1 cellular context compared by ENCODE assay signal in the genomic region with DNA sequence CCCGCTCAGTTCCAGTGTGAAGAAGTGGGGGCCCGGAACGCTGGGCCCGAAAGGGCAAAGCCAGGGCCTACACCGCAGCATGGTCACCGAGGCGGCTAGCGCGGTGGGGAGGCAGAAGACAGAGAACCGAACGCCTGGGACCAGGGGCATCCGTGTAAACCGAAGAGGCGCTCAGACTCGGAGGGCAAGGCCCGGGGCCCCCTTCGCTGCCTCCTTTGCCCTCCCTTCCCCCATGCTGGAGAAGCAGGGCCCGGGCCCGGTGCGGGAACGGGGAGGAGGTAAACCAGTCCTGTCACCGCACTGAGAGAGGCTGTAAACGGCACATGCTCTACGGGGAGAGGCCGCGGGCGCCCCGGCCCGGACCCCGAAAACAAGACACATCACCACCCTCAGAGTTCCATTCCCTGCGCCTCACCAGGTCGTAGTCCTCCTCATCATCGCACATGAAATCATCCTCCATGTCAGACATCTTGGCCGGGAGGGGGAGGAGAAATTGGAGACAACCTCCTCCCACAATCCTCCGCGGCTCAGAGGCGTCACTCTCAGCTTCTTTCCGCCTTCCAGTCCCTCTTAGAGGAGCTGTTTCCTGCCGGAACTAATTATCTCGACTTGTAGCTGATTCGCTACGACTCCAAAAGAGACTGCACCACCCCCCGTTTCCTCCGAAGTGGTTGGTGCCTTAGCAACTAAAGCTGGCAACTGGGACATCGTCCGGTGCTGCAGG.
TF ChIP-seq lines count a peak whose summit lies in the region.

A gene (minus strand): TSS at position 490 of the 724 bp plus-strand sequence. CDS start 21 bp downstream, at position 469.

TF ChIP-seq in HepG2, 621 proteins besides CTCF, POLR2A, EP300 and RAD21 (continued from another document and continues in another):
- TF ChIP-seq, protein P1, sequence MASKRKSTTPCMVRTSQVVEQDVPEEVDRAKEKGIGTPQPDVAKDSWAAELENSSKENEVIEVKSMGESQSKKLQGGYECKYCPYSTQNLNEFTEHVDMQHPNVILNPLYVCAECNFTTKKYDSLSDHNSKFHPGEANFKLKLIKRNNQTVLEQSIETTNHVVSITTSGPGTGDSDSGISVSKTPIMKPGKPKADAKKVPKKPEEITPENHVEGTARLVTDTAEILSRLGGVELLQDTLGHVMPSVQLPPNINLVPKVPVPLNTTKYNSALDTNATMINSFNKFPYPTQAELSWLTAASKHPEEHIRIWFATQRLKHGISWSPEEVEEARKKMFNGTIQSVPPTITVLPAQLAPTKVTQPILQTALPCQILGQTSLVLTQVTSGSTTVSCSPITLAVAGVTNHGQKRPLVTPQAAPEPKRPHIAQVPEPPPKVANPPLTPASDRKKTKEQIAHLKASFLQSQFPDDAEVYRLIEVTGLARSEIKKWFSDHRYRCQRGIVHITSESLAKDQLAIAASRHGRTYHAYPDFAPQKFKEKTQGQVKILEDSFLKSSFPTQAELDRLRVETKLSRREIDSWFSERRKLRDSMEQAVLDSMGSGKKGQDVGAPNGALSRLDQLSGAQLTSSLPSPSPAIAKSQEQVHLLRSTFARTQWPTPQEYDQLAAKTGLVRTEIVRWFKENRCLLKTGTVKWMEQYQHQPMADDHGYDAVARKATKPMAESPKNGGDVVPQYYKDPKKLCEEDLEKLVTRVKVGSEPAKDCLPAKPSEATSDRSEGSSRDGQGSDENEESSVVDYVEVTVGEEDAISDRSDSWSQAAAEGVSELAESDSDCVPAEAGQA (IDR thresholded peaks at IDR 0.05; ENCODE audit: low read depth): peak; percentile 67; the same call in 1 of the 2 replicates
- TF ChIP-seq, protein P1 (CRISPR knock-in tag; IDR thresholded peaks at IDR 0.05; ENCODE audit: borderline replicate concordance): no peak
- peak; percentile 73; the same call in 1 of the 2 replicates for TF ChIP-seq ZNF335 (CRISPR knock-in tag; IDR thresholded peaks at IDR 0.05)
- TF ChIP-seq, protein P2, sequence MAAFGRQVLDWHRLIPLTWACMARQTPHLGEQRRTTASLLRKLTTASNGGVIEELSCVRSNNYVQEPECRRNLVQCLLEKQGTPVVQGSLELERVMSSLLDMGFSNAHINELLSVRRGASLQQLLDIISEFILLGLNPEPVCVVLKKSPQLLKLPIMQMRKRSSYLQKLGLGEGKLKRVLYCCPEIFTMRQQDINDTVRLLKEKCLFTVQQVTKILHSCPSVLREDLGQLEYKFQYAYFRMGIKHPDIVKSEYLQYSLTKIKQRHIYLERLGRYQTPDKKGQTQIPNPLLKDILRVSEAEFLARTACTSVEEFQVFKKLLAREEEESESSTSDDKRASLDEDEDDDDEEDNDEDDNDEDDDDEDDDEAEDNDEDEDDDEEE (CRISPR knock-in tag; IDR thresholded peaks at IDR 0.05): no peak
- TF ChIP-seq ARID2 (CRISPR knock-in tag; IDR thresholded peaks at IDR 0.05; ENCODE audit: borderline replicate concordance): no peak
- TF ChIP-seq ARNT2 (CRISPR knock-in tag; IDR thresholded peaks at IDR 0.05; ENCODE audit: low read depth): peak; percentile 57; the same call in 1 of the 2 replicates
- 0 out of 2 replicates have a peak, but pooled peaks have one; percentile 83 for TF ChIP-seq ZNF367 (CRISPR knock-in tag; IDR thresholded peaks at IDR 0.05; ENCODE audit: borderline replicate concordance)
- peak; percentile 43; the same call in 1 of the 2 replicates for TF ChIP-seq ZBTB7B (CRISPR knock-in tag; IDR thresholded peaks at IDR 0.05)
- TF ChIP-seq MYNN (CRISPR knock-in tag; IDR thresholded peaks at IDR 0.05; ENCODE audit: low read depth): no peak
- TF ChIP-seq MIXL1 (CRISPR knock-in tag; IDR thresholded peaks at IDR 0.05): peak; percentile 98
- no peak for TF ChIP-seq GTF3A (CRISPR knock-in tag; conservative IDR thresholded peaks at IDR 0.05)
- no peak for TF ChIP-seq RARA (CRISPR knock-in tag; IDR thresholded peaks at IDR 0.05)
- no peak for TF ChIP-seq PAWR (CRISPR knock-in tag; IDR thresholded peaks at IDR 0.05; ENCODE audit: borderline replicate concordance)
- no peak for TF ChIP-seq ZNF850 (CRISPR knock-in tag; conservative IDR thresholded peaks at IDR 0.05)
- TF ChIP-seq ZNF792 (CRISPR knock-in tag; IDR thresholded peaks at IDR 0.05): peak; percentile 77; the same call in 1 of the 2 replicates
- peak; percentile 69; the same call in 1 of the 2 replicates for TF ChIP-seq ZNF317 (CRISPR knock-in tag; IDR thresholded peaks at IDR 0.05)
- TF ChIP-seq ZNF660 (CRISPR knock-in tag; IDR thresholded peaks at IDR 0.05; ENCODE audit: borderline replicate concordance, low read depth): no peak
- peak; percentile 85 for TF ChIP-seq RFX1 (IDR thresholded peaks at IDR 0.05)
- peak; percentile 89; the same call in 1 of the 2 replicates for TF ChIP-seq MIER3 (CRISPR knock-in tag; IDR thresholded peaks at IDR 0.05; ENCODE audit: borderline replicate concordance)
- peak; percentile 52 for TF ChIP-seq NCOA2 (CRISPR knock-in tag; IDR thresholded peaks at IDR 0.05)
- TF ChIP-seq RXRB (CRISPR knock-in tag; IDR thresholded peaks at IDR 0.05; ENCODE audit: borderline replicate concordance): peak; percentile 66; the same call in 1 of the 2 replicates
- peak; percentile 81; the same call in 1 of the 2 replicates for TF ChIP-seq KLF9 (CRISPR knock-in tag; IDR thresholded peaks at IDR 0.05; ENCODE audit: low read depth)
- TF ChIP-seq ZNF230 (CRISPR knock-in tag; IDR thresholded peaks at IDR 0.05): no peak
- peak; percentile 96 for TF ChIP-seq THAP11 (CRISPR knock-in tag; IDR thresholded peaks at IDR 0.05)
- TF ChIP-seq CBFB (CRISPR knock-in tag; IDR thresholded peaks at IDR 0.05): peak; percentile 81
- peak; percentile 78; the same call in 1 of the 2 replicates for TF ChIP-seq SIN3A (IDR thresholded peaks at IDR 0.05; ENCODE audit: borderline replicate concordance, low read depth, low read length)
- no peak for TF ChIP-seq ZNF678 (CRISPR knock-in tag; IDR thresholded peaks at IDR 0.05)
- TF ChIP-seq CHCHD3 (CRISPR knock-in tag; IDR thresholded peaks at IDR 0.05): no peak
- peak; percentile 29 for TF ChIP-seq ZFP36 (IDR thresholded peaks at IDR 0.05; ENCODE audit: borderline replicate concordance, low read depth, low read length, partially characterized antibody)
- no peak for TF ChIP-seq ZBTB3 (CRISPR knock-in tag; IDR thresholded peaks at IDR 0.05; ENCODE audit: borderline replicate concordance, low read depth)
- TF ChIP-seq RFXANK (CRISPR knock-in tag; IDR thresholded peaks at IDR 0.05): no peak
- TF ChIP-seq, protein P3, sequence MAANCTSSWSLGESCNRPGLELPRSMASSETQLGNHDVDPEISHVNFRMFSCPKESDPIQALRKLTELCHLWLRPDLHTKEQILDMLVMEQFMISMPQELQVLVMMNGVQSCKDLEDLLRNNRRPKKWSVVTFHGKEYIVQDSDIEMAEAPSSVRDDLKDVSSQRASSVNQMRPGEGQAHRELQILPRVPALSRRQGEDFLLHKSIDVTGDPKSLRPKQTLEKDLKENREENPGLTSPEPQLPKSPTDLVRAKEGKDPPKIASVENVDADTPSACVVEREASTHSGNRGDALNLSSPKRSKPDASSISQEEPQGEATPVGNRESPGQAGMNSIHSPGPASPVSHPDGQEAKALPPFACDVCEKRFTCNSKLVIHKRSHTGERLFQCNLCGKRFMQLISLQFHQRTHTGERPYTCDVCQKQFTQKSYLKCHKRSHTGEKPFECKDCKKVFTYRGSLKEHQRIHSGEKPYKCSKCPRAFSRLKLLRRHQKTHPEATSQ (CRISPR knock-in tag; IDR thresholded peaks at IDR 0.05; ENCODE audit: borderline replicate concordance): peak; percentile 92; the same call in 1 of the 2 replicates
- TF ChIP-seq CEBPG (CRISPR knock-in tag; IDR thresholded peaks at IDR 0.05): peak; percentile 42; the same call in 1 of the 2 replicates
- peak; percentile 71 for TF ChIP-seq BORCS8-MEF2B (CRISPR knock-in tag; IDR thresholded peaks at IDR 0.05)
- TF ChIP-seq ZNF724P (CRISPR knock-in tag; IDR thresholded peaks at IDR 0.05; ENCODE audit: borderline replicate concordance): no peak
- TF ChIP-seq, protein P4, sequence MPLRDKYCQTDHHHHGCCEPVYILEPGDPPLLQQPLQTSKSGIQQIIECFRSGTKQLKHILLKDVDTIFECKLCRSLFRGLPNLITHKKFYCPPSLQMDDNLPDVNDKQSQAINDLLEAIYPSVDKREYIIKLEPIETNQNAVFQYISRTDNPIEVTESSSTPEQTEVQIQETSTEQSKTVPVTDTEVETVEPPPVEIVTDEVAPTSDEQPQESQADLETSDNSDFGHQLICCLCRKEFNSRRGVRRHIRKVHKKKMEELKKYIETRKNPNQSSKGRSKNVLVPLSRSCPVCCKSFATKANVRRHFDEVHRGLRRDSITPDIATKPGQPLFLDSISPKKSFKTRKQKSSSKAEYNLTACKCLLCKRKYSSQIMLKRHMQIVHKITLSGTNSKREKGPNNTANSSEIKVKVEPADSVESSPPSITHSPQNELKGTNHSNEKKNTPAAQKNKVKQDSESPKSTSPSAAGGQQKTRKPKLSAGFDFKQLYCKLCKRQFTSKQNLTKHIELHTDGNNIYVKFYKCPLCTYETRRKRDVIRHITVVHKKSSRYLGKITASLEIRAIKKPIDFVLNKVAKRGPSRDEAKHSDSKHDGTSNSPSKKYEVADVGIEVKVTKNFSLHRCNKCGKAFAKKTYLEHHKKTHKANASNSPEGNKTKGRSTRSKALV (CRISPR knock-in tag; IDR thresholded peaks at IDR 0.05): no peak
- peak; percentile 96 for TF ChIP-seq TARDBP (CRISPR knock-in tag; IDR thresholded peaks at IDR 0.05)
- TF ChIP-seq GABPB1 (CRISPR knock-in tag; IDR thresholded peaks at IDR 0.05): peak; percentile 97
- TF ChIP-seq ZNF746 (CRISPR knock-in tag; IDR thresholded peaks at IDR 0.05): peak; percentile 14; the same call in 1 of the 2 replicates
- TF ChIP-seq ELF1 (CRISPR knock-in tag; IDR thresholded peaks at IDR 0.05): peak; percentile 90
- peak; percentile 100 for TF ChIP-seq KMT2A (CRISPR knock-in tag; IDR thresholded peaks at IDR 0.05)
- TF ChIP-seq ZFP90 (CRISPR knock-in tag; IDR thresholded peaks at IDR 0.05; ENCODE audit: borderline replicate concordance): no peak
- TF ChIP-seq ZNF768 (CRISPR knock-in tag; IDR thresholded peaks at IDR 0.05): peak; percentile 27; the same call in 1 of the 2 replicates
- TF ChIP-seq ZNF615 (CRISPR knock-in tag; IDR thresholded peaks at IDR 0.05; ENCODE audit: borderline replicate concordance): peak; percentile 10; the same call in 1 of the 2 replicates
- peak; percentile 59; the same call in 1 of the 2 replicates for TF ChIP-seq MIER2 (CRISPR knock-in tag; IDR thresholded peaks at IDR 0.05)
- TF ChIP-seq ERF (CRISPR knock-in tag; IDR thresholded peaks at IDR 0.05): peak; percentile 88
- TF ChIP-seq, protein P5, sequence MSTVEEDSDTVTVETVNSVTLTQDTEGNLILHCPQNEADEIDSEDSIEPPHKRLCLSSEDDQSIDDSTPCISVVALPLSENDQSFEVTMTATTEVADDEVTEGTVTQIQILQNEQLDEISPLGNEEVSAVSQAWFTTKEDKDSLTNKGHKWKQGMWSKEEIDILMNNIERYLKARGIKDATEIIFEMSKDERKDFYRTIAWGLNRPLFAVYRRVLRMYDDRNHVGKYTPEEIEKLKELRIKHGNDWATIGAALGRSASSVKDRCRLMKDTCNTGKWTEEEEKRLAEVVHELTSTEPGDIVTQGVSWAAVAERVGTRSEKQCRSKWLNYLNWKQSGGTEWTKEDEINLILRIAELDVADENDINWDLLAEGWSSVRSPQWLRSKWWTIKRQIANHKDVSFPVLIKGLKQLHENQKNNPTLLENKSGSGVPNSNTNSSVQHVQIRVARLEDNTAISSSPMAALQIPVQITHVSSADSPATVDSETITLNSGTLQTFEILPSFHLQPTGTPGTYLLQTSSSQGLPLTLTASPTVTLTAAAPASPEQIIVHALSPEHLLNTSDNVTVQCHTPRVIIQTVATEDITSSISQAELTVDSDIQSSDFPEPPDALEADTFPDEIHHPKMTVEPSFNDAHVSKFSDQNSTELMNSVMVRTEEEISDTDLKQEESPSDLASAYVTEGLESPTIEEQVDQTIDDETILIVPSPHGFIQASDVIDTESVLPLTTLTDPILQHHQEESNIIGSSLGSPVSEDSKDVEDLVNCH (CRISPR knock-in tag; IDR thresholded peaks at IDR 0.05): no peak
- TF ChIP-seq NFIB (CRISPR knock-in tag; IDR thresholded peaks at IDR 0.05; ENCODE audit: borderline replicate concordance): no peak
- TF ChIP-seq, protein P6, sequence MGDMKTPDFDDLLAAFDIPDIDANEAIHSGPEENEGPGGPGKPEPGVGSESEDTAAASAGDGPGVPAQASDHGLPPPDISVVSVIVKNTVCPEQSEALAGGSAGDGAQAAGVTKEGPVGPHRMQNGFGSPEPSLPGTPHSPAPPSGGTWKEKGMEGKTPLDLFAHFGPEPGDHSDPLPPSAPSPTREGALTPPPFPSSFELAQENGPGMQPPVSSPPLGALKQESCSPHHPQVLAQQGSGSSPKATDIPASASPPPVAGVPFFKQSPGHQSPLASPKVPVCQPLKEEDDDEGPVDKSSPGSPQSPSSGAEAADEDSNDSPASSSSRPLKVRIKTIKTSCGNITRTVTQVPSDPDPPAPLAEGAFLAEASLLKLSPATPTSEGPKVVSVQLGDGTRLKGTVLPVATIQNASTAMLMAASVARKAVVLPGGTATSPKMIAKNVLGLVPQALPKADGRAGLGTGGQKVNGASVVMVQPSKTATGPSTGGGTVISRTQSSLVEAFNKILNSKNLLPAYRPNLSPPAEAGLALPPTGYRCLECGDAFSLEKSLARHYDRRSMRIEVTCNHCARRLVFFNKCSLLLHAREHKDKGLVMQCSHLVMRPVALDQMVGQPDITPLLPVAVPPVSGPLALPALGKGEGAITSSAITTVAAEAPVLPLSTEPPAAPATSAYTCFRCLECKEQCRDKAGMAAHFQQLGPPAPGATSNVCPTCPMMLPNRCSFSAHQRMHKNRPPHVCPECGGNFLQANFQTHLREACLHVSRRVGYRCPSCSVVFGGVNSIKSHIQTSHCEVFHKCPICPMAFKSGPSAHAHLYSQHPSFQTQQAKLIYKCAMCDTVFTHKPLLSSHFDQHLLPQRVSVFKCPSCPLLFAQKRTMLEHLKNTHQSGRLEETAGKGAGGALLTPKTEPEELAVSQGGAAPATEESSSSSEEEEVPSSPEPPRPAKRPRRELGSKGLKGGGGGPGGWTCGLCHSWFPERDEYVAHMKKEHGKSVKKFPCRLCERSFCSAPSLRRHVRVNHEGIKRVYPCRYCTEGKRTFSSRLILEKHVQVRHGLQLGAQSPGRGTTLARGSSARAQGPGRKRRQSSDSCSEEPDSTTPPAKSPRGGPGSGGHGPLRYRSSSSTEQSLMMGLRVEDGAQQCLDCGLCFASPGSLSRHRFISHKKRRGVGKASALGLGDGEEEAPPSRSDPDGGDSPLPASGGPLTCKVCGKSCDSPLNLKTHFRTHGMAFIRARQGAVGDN (CRISPR knock-in tag; IDR thresholded peaks at IDR 0.05): peak; percentile 80
